Comparison of ENCODE assay signal across 15 cellular contexts in the genomic region with DNA sequence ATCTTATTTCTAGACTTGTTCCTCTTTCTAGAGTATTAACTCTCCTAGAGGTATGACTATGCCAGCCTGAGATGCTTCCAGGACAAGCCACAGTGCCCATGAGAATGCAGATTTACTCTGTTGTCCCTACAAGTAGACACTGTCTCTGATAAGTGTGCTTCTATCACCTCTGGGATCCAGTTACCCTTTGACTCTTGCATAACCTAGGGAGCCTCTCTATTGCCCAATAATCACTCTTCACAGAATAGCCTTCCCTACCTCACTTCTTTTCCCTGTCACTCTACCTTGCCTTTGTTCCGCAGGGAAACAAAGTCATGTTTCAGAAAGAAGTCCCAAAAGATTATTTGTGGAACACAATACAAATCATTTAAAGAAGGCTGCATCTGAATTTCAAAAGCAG. TPM values are rescaled to one million over a fixed set of nuclear protein-coding genes. Genes with fewer than 3 reads are reported as not detected.
"Had no signal": no experiment of that assay in that cellular context is flagged by ENCODE, and none has a peak within 500 bp of the region (broad histone marks: within the 10 kb centered on the region; RNA-seq: fewer than 3 reads in every experiment).

No MANE protein-coding gene starts in this region.

- H3K36me3 ChIP-seq: ascending aorta, esophagus muscularis mucosa, neutrophil had no signal

- FAIRE-seq: endometrium, urothelium cell line had no signal

- H3K4me1 ChIP-seq: ascending aorta, esophagus muscularis mucosa had no signal

- H3K4me3 ChIP-seq: ascending aorta, dorsolateral prefrontal cortex, esophagus muscularis mucosa, lung, skin epidermis had no signal

- H3K27me3 ChIP-seq: ascending aorta, esophagus muscularis mucosa had no signal

- H3K9me3 ChIP-seq: neutrophil had no signal

- DNase-seq: activated CD4-positive, alpha-beta memory T cell treated with anti-CD3 and anti-CD28 coated beads, Interleukin-2, amount 10 ng/mL, durations not matched to agents 7 days and 5 days; activated CD4-positive, alpha-beta T cell treated with anti-CD3 and anti-CD28 coated beads for 1 hour; activated naive CD4-positive, alpha-beta T cell; dorsolateral prefrontal cortex; glutamatergic neuron; midbrain; posterior cingulate gyrus; T-helper 9 cell had no signal

- H3K27ac ChIP-seq: ascending aorta, dorsolateral prefrontal cortex, esophagus muscularis mucosa, neutrophil, skin epidermis had no signal

RNA-seq across cellular contexts. Expression of gene KRT34, which starts 1.6 kb away (rescaled TPM):
- polyA plus RNA-seq: lung had no signal

RNA-seq across cellular contexts. Expression of gene KRT33B, which starts 14.1 kb away (rescaled TPM):
- polyA plus RNA-seq: lung had no signal

RNA-seq across cellular contexts. Expression of gene KRT33A, which starts 33.1 kb away (rescaled TPM):
- polyA plus RNA-seq: lung had no signal

RNA-seq across cellular contexts. Expression of gene KRT37, which starts 40.7 kb away (rescaled TPM):
- polyA plus RNA-seq: lung had no signal
